26 cellular contexts compared by ENCODE assay signal in genomic region chr9:134760750-134761420, GRCh38.
"Had no signal": no experiment of that assay in that cellular context is flagged by ENCODE, and none has a peak within 500 bp of the region (broad histone marks: within the 10 kb centered on the region; RNA-seq: fewer than 3 reads in every experiment).

No MANE protein-coding gene starts in this region.

- H3K27ac ChIP-seq: ascending aorta, esophagus muscularis mucosa, gastroesophageal sphincter, heart right ventricle, neutrophil, parathyroid adenoma, transverse colon had no signal

- H3K79me2 ChIP-seq: parathyroid adenoma had no signal

- H3K27me3 ChIP-seq: ascending aorta, esophagus muscularis mucosa, gastroesophageal sphincter, heart right ventricle, transverse colon had no signal

- H3K9ac ChIP-seq: parathyroid adenoma had no signal

- H3K4me1 ChIP-seq: ascending aorta, parathyroid adenoma, transverse colon had no signal

- DNase-seq: activated CD4-positive, alpha-beta T cell treated with anti-CD3 and anti-CD28 coated beads for 4 hours; activated CD8-positive, alpha-beta T cell treated with anti-CD3 and anti-CD28 coated beads for 36 hours; activated naive CD4-positive, alpha-beta T cell treated with Interleukin-2 at 50 U/mL for 16 hours; activated T-cell treated with anti-CD3 and anti-CD28 coated beads, Interleukin-2, amount 50 U/mL, for 1 hour; cerebellar nuclear complex; effector CD8-positive, alpha-beta T cell; heart right ventricle; immature natural killer cell; kidney glomerular epithelial cell; left ventricle myocardium superior; mucosa of descending colon; naive B cell; stimulated activated CD4-positive, alpha-beta T cell treated with anti-CD3 and anti-CD28 coated beads, Interleukin-4, amount 100 ng/mL, for 24 hours; stimulated activated naive CD4-positive, alpha-beta T cell; substantia nigra; T-cell; transverse colon had no signal

- H2AFZ ChIP-seq: parathyroid adenoma had no signal

- H3K4me3 Mint-ChIP-seq: activated CD8-positive, alpha-beta T cell treated with anti-CD3 and anti-CD28 coated beads for 36 hours; dendritic cell treated with granulocyte-macrophage colony-stimulating factor and Interleukin-4, amounts not matched to agents 40 ng/mL and 50 ng/mL, for 4 days; immature natural killer cell; T-cell; WTC11 had no signal

- H3K36me3 Mint-ChIP-seq: immature natural killer cell, naive B cell, T-cell had no signal

- H3K27me3 Mint-ChIP-seq: activated CD8-positive, alpha-beta T cell treated with anti-CD3 and anti-CD28 coated beads for 36 hours; T-cell had no signal

- H3K36me3 ChIP-seq: neutrophil, transverse colon had no signal

- H3K9me3 Mint-ChIP-seq: immature natural killer cell, T-cell had no signal

- ATAC-seq: activated CD8-positive, alpha-beta T cell treated with anti-CD3 and anti-CD28 coated beads for 36 hours; gastroesophageal sphincter; heart right ventricle; left ventricle myocardium superior; mucosa of descending colon; sciatic nerve; T-cell; WTC11 had no signal

- H3K4me1 Mint-ChIP-seq: T-cell, WTC11 had no signal

- H3K4me3 ChIP-seq: ascending aorta, esophagus muscularis mucosa, gastroesophageal sphincter, heart right ventricle, mucosa of descending colon, transverse colon had no signal

- H3K9me3 ChIP-seq: ascending aorta, esophagus muscularis mucosa, gastroesophageal sphincter, heart right ventricle, mucosa of descending colon, neutrophil, transverse colon had no signal

- H3K27ac Mint-ChIP-seq: activated CD8-positive, alpha-beta T cell treated with anti-CD3 and anti-CD28 coated beads for 36 hours; activated T-helper 2 cell treated with anti-CD3 and anti-CD28 coated beads, Interferon-gamma antibody, Interleukin-2, Interleukin-4, amounts not matched to agents 10 μg/mL and 5 μg/mL and 100 μg/mL, durations not matched to agents 14 hours and 24 hours and 36 hours; dendritic cell treated with granulocyte-macrophage colony-stimulating factor and Interleukin-4, amounts not matched to agents 40 ng/mL and 50 ng/mL, for 4 days; T-cell; WTC11 had no signal
